Comparison of ENCODE assay signal across 8 cellular contexts in genomic region chr3:15331606-15332404, GRCh38. TPM values are rescaled to one million over a fixed set of nuclear protein-coding genes. Genes with fewer than 3 reads are reported as not detected.
DNase-seq lines count a peak whose midpoint lies in the region; ATAC-seq and TF ChIP-seq lines count a peak whose summit lies in the region.

No MANE protein-coding gene starts in this region.

- peak overlapping the region; percentile 87 for H3K4me3 ChIP-seq in ACC112 (ENCODE audit: low read depth, low read length)
- H3K4me3 ChIP-seq in coronary artery = peak overlapping the region; percentile 84

- ATAC-seq in GM19043 (IDR thresholded peaks at IDR 0.05; ENCODE audit: low read depth, unreplicated experiment) = peak; percentile 20
- peak; percentile 35 for ATAC-seq in HG03460 (IDR thresholded peaks at IDR 0.05; ENCODE audit: unreplicated experiment)

- H2AFZ ChIP-seq in ACC112 (ENCODE audit: low read length, unreplicated experiment) = peak overlapping the region; percentile 63

- H3K4me1 ChIP-seq in ACC112 (ENCODE audit: control insufficient read depth, insufficient read depth, low read length, unreplicated experiment) = peaks cover 36% of the 10 kb centered on the region

- H3K79me2 ChIP-seq in ACC112 (ENCODE audit: control insufficient read depth, insufficient read depth, low read length, unreplicated experiment) = peaks cover 23% of the 10 kb centered on the region

- DNase-seq in activated CD4-positive, CD25-positive, alpha-beta regulatory T cell treated with anti-CD3 and anti-CD28 coated beads, Interleukin-2, amount 50 U/mL, for 72 hours = peak; percentile 53
- DNase-seq in coronary artery (ENCODE audit: low spot score) (peak; percentile 80), lung microvascular endothelial cell (ENCODE audit: low read depth in 2 of 2) (peak; percentile 57 to 64), NCI-H1105 (lab: John Stamatoyannopoulos, UW) (no peak)
- DNase-seq in stimulated activated CD8-positive, alpha-beta memory T cell treated with anti-CD3 and anti-CD28 coated beads, Interleukin-4, amount 100 ng/mL, for 24 hours (ENCODE audit: low read depth) = peak; percentile 22

- H3K27ac ChIP-seq in ACC112 (ENCODE audit: low read depth, low read length) (peak overlapping the region; percentile 58; the same call in 1 of the 2 replicates), coronary artery (peak overlapping the region; percentile 88 to 92)

- no peaks in the 10 kb centered on the region for H3K27me3 ChIP-seq in ACC112 (ENCODE audit: insufficient read depth, low read length)

- no peak for TF ChIP-seq CTCF in coronary artery (IDR thresholded peaks at IDR 0.05)

- H3K36me3 ChIP-seq in ACC112 (ENCODE audit: insufficient read depth, low read length) = peaks cover 8% of the 10 kb centered on the region; the same call in 1 of the 2 replicates

RNA-seq across cellular contexts. Expression of gene SH3BP5, which starts 0.6 kb away (rescaled TPM):
- 42.3 and 43.4 TPM in 2 replicates for total RNA-seq in lung microvascular endothelial cell
